16 cellular contexts compared by ENCODE assay signal in genomic region chr4:186326391-186326790, GRCh38.
A peak's percentile ranks its signal among the peaks of the same experiment; 100 is the strongest.
DNase-seq lines count a peak whose midpoint lies in the region; ATAC-seq and TF ChIP-seq lines count a peak whose summit lies in the region.
"Had no signal": no experiment of that assay in that cellular context is flagged by ENCODE, and none has a peak within 500 bp of the region (broad histone marks: within the 10 kb centered on the region; RNA-seq: fewer than 3 reads in every experiment).

No MANE protein-coding gene starts in this region.

- no peaks in the 10 kb centered on the region for H3K27me3 Mint-ChIP-seq in WTC11 (ENCODE audit: low read depth)
- H3K27me3 Mint-ChIP-seq: B cell; CD4-positive, alpha-beta T cell had no signal

- H3K4me3 ChIP-seq in AG04450 (ENCODE audit: low read depth, low read length) = no peak overlapping the region
- no peak overlapping the region for H3K4me3 ChIP-seq in LNCaP clone FGC (ENCODE audit: low read depth, low read length)
- H3K4me3 ChIP-seq: GM23338 had no signal

- ATAC-seq in left colon = peak; percentile 84
- ATAC-seq in WTC11 = no peak
- no peak for ATAC-seq in GM21447 (IDR thresholded peaks at IDR 0.05; ENCODE audit: unreplicated experiment)
- ATAC-seq: GM23338 had no signal

- TF ChIP-seq CTCF in AG04450 (IDR thresholded peaks at IDR 0.05; ENCODE audit: low read depth, low read length) (no peak), LNCaP clone FGC (IDR thresholded peaks at IDR 0.05; ENCODE audit: control insufficient read depth, extremely low read depth, insufficient read depth) (no peak), WTC11 (IDR thresholded peaks at IDR 0.05) (no peak)

- POLR2A ChIA-PET in AG04450 (lab: Yijun Ruan, JAX) = no interaction called here
- POLR2A ChIA-PET in WTC11 (lab: Charles Lee) = no interaction called here

- H3K27me3 ChIP-seq in AG04450 (ENCODE audit: control insufficient read depth, insufficient read depth, low read length) = no peaks in the 10 kb centered on the region

- no peaks in the 10 kb centered on the region for H3K4me1 Mint-ChIP-seq in WTC11
- H3K4me1 Mint-ChIP-seq: B cell, GM23338 had no signal

- CTCF ChIA-PET in AG04450 (lab: Charles Lee) = no interaction called here
- CTCF ChIA-PET in WTC11 (lab: Charles Lee) = no interaction called here

- intact Hi-C loops in left colon (cut with DNase I, micrococcal nuclease) = no loop called here

- H3K4me3 Mint-ChIP-seq in WTC11 = no peak overlapping the region
- H3K4me3 Mint-ChIP-seq: B cell; CD4-positive, alpha-beta T cell; GM23338 had no signal

- no peak overlapping the region for H3K27ac ChIP-seq in AG04450 (ENCODE audit: low read depth, low read length)

- H3K27ac Mint-ChIP-seq in WTC11 = no peak overlapping the region
- H3K27ac Mint-ChIP-seq: B cell; CD4-positive, alpha-beta T cell; GM23338 had no signal

- H3K9me3 Mint-ChIP-seq in WTC11 = peaks cover 20% of the 10 kb centered on the region

- H3K9me3 ChIP-seq in AG04450 (ENCODE audit: control insufficient read depth, insufficient read depth, low read length) = peaks cover 6% of the 10 kb centered on the region; the same call in 1 of the 2 replicates

- peak; percentile 4 for DNase-seq in DMS153 (lab: John Stamatoyannopoulos, UW)
- DNase-seq in DMS153 treated with DMSO at 0.1 percent for 48 hours (lab: John Stamatoyannopoulos, UW; ENCODE audit: unreplicated experiment) = no peak
- peak; percentile 1 for DNase-seq in AG04450 (ENCODE audit: low read depth, low spot score)
- DNase-seq in LNCaP clone FGC (ENCODE audit: low read depth) = peak; percentile 37
- DNase-seq in left colon = peak in 1 of 2 donors; percentile 5
- no peak for DNase-seq in WTC11 (ENCODE audit: low spot score)
- DNase-seq in NK-92 treated with Interleukin-12 subunit alpha and Interleukin-12 subunit beta, amount 100 ng/mL, for 24 hours (lab: John Stamatoyannopoulos, UW) = no peak
- DNase-seq: 8988T; ACHN; C1 segment of cervical spinal cord; CD4-positive, alpha-beta T cell; HCEC 1CT; KBM-7 had no signal

- H3K36me3 Mint-ChIP-seq in WTC11 = peaks cover 5% of the 10 kb centered on the region

TF ChIP-seq in WTC11, 78 proteins besides CTCF, POLR2A, EP300 and RAD21 (continues in another document):
- TF ChIP-seq IRF1 (CRISPR knock-in tag; IDR thresholded peaks at IDR 0.05) (no peak), NFE2L1 (CRISPR knock-in tag; IDR thresholded peaks at IDR 0.05) (no peak), RELA (CRISPR knock-in tag; IDR thresholded peaks at IDR 0.05; ENCODE audit: borderline replicate concordance) (no peak), ZBTB43 (CRISPR knock-in tag; IDR thresholded peaks at IDR 0.05) (no peak), HMGXB4 (CRISPR knock-in tag; IDR thresholded peaks at IDR 0.05) (no peak), ZNF671 (CRISPR knock-in tag; IDR thresholded peaks at IDR 0.05) (no peak), FOXP4 (CRISPR knock-in tag; IDR thresholded peaks at IDR 0.05) (no peak), TCF7 (CRISPR knock-in tag; IDR thresholded peaks at IDR 0.05; ENCODE audit: low read depth) (no peak), TEAD4 (CRISPR knock-in tag; IDR thresholded peaks at IDR 0.05) (no peak), SMAD3 (CRISPR knock-in tag; IDR thresholded peaks at IDR 0.05; ENCODE audit: borderline replicate concordance) (no peak), RORB (CRISPR knock-in tag; IDR thresholded peaks at IDR 0.05) (no peak), ZBTB21 (CRISPR knock-in tag; IDR thresholded peaks at IDR 0.05; ENCODE audit: borderline replicate concordance) (no peak), ZNF423 (CRISPR knock-in tag; IDR thresholded peaks at IDR 0.05) (no peak), ZNF317 (CRISPR knock-in tag; IDR thresholded peaks at IDR 0.05; ENCODE audit: borderline replicate concordance, low read depth) (no peak), ARID4B (CRISPR knock-in tag; IDR thresholded peaks at IDR 0.05; ENCODE audit: borderline replicate concordance) (no peak)

Comparison
In these comparisons a context has a peak if more than half of its experiments do, and no peak if none do; other contexts are left out.
1. DNase-seq: peak in DMS153 (single experiment), AG04450 (single experiment) and LNCaP clone FGC (single experiment); none in DMS153 treated with DMSO at 0.1 percent for 48 hours (single experiment), WTC11 (single experiment) and NK-92 treated with Interleukin-12 subunit alpha and Interleukin-12 subunit beta, amount 100 ng/mL, for 24 hours (single experiment).